In the genomic region with DNA sequence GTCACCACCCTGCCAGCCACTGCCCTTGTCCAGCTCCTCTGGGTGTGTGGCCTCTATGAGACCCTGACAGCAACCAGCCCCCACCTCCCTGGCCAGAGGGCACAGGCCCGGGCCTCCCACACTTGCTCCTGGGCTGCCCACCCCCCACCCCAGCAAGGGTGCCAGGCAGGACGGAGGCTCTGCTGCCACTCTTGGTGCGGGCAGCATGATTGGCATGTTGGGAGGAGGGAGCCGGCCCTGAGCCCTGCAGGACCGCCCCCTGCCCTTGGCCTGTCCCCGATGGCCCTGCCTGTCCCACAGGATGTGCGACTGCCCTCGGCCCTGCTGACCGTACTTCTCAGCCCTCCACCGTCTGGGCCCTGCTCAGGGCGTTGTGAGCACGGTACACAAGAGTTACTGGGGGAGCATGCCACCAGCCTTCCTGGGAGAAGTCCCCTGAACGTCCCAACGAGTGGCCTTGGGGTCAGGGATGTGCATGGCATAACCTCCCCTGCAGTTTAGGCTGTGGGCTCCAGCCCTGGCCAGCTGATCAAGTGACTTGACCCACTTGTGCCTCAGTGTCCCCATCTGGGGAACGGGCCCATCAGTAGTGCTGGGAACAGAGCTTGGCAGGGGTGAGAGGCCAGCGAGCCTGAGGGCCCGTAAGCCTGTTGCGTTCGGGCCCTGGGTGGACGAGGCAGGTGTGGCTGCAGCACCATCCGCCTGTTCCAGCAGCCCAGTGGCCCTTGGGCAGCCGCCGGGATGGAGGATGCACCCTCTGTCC, we compare ENCODE assay signal across 9 cellular contexts. TPM values are rescaled to one million over a fixed set of nuclear protein-coding genes. Genes with fewer than 3 reads are reported as not detected.
DNase-seq lines count a peak whose midpoint lies in the region; TF ChIP-seq lines count a peak whose summit lies in the region.
"Had no signal": no experiment of that assay in that cellular context is flagged by ENCODE, and none has a peak within 500 bp of the region (broad histone marks: within the 10 kb centered on the region; RNA-seq: fewer than 3 reads in every experiment).

No MANE protein-coding gene starts in this region.

- H3K27ac ChIP-seq in HUES48 (ENCODE audit: low read depth, low read length) = peak overlapping the region; percentile 78
- H3K27ac ChIP-seq in cardiac muscle cell = peak overlapping the region; percentile 80
- no peak overlapping the region for H3K27ac ChIP-seq in MM.1S (ENCODE audit: low read length)

- H3K4me1 ChIP-seq in HUES48 (ENCODE audit: control insufficient read depth, insufficient read depth, low read length) = peaks cover 5% of the 10 kb centered on the region
- peaks cover 17% of the 10 kb centered on the region for H3K4me1 ChIP-seq in cardiac muscle cell (ENCODE audit: low read depth)
- no peaks in the 10 kb centered on the region for H3K4me1 ChIP-seq in MM.1S (ENCODE audit: low read length)

- peak overlapping the region; percentile 87 for H3K27ac Mint-ChIP-seq in progenitor cell of endocrine pancreas
- H3K27ac Mint-ChIP-seq: activated naive CD8-positive, alpha-beta T cell treated with anti-CD3 and anti-CD28 coated beads, Interleukin-2, amount 10 ng/mL, durations not matched to agents 7 days and 5 days had no signal

- H3K4me3 ChIP-seq in HUES48 (ENCODE audit: low read depth, low read length) (peak overlapping the region; percentile 54; the same call in 1 of the 2 replicates), cardiac muscle cell (no peak overlapping the region), MM.1S (ENCODE audit: low read length) (no peak overlapping the region)

- no peak overlapping the region for H3K4me2 ChIP-seq in MM.1S (ENCODE audit: low read depth, low read length)

- H3K9me2 ChIP-seq in MM.1S (replicated peaks; ENCODE audit: insufficient read depth, low read length) = no peaks in the 10 kb centered on the region

- H3K4me1 Mint-ChIP-seq in progenitor cell of endocrine pancreas (ENCODE audit: low read depth) = peaks cover 3% of the 10 kb centered on the region
- H3K4me1 Mint-ChIP-seq: activated naive CD8-positive, alpha-beta T cell treated with anti-CD3 and anti-CD28 coated beads, Interleukin-2, amount 10 ng/mL, durations not matched to agents 7 days and 5 days had no signal

- H3K36me3 ChIP-seq in HUES48 (ENCODE audit: control insufficient read depth, insufficient read depth, low read length) = no peaks in the 10 kb centered on the region
- H3K36me3 ChIP-seq in cardiac muscle cell = no peaks in the 10 kb centered on the region
- no peaks in the 10 kb centered on the region for H3K36me3 ChIP-seq in MM.1S (replicated peaks; ENCODE audit: insufficient read depth, low read length)

- no peaks in the 10 kb centered on the region for H3K79me2 ChIP-seq in MM.1S (ENCODE audit: low read length)

- TF ChIP-seq CTCF in cardiac muscle cell (IDR thresholded peaks at IDR 0.05; ENCODE audit: low read depth, low read length) (no peak), progenitor cell of endocrine pancreas (IDR thresholded peaks at IDR 0.05; ENCODE audit: unreplicated experiment) (no peak), MM.1S (IDR thresholded peaks at IDR 0.05; ENCODE audit: low read length) (no peak)

- no peaks in the 10 kb centered on the region for H3K27me3 Mint-ChIP-seq in progenitor cell of endocrine pancreas
- H3K27me3 Mint-ChIP-seq: activated naive CD8-positive, alpha-beta T cell treated with anti-CD3 and anti-CD28 coated beads, Interleukin-2, amount 10 ng/mL, durations not matched to agents 7 days and 5 days had no signal

- DNase-seq in cardiac muscle cell (ENCODE audit: low read depth in 1 of 2, low spot score in 1 of 2) (peak in 1 of 2 donors; percentile 50), progenitor cell of endocrine pancreas (ENCODE audit: low spot score, unreplicated experiment) (no peak), HCEC 1CT (no peak), MM.1S (no peak), NCI-H128 (lab: John Stamatoyannopoulos, UW; ENCODE audit: unreplicated experiment) (no peak)

- H3K27me3 ChIP-seq in HUES48 (ENCODE audit: control insufficient read depth, insufficient read depth, low read length) = no peaks in the 10 kb centered on the region
- H3K27me3 ChIP-seq in cardiac muscle cell = no peaks in the 10 kb centered on the region
- peaks cover 94% of the 10 kb centered on the region for H3K27me3 ChIP-seq in MM.1S (replicated peaks; ENCODE audit: insufficient read depth, low read length)

- no peaks in the 10 kb centered on the region for H4K20me1 ChIP-seq in MM.1S (ENCODE audit: insufficient read depth, low read length)

- no peak overlapping the region for H2AFZ ChIP-seq in MM.1S (ENCODE audit: low read length)

- H3F3A ChIP-seq in MM.1S (ENCODE audit: insufficient read depth, low read length) = no peaks in the 10 kb centered on the region

- H3K9me3 ChIP-seq in HUES48 (ENCODE audit: control insufficient read depth, insufficient read depth, low read length) (no peaks in the 10 kb centered on the region), cardiac muscle cell (ENCODE audit: low read depth) (no peaks in the 10 kb centered on the region), MM.1S (replicated peaks; ENCODE audit: insufficient read depth, low read length) (no peaks in the 10 kb centered on the region)

- H3K9ac ChIP-seq in HUES48 (ENCODE audit: low read depth, low read length) (0 out of 2 replicates have a peak overlapping the region, but pooled peaks have one; percentile 7), MM.1S (ENCODE audit: low read length) (no peak overlapping the region)

- H3K4me3 Mint-ChIP-seq in progenitor cell of endocrine pancreas (ENCODE audit: low read depth) = no peak overlapping the region
- H3K4me3 Mint-ChIP-seq: activated naive CD8-positive, alpha-beta T cell treated with anti-CD3 and anti-CD28 coated beads, Interleukin-2, amount 10 ng/mL, durations not matched to agents 7 days and 5 days had no signal

- H3K9me3 Mint-ChIP-seq in progenitor cell of endocrine pancreas (ENCODE audit: low read depth) = no peaks in the 10 kb centered on the region
- H3K9me3 Mint-ChIP-seq: activated naive CD8-positive, alpha-beta T cell treated with anti-CD3 and anti-CD28 coated beads, Interleukin-2, amount 10 ng/mL, durations not matched to agents 7 days and 5 days had no signal

- peaks cover 4% of the 10 kb centered on the region for H3K36me3 Mint-ChIP-seq in progenitor cell of endocrine pancreas (ENCODE audit: insufficient read depth)
- H3K36me3 Mint-ChIP-seq: activated naive CD8-positive, alpha-beta T cell treated with anti-CD3 and anti-CD28 coated beads, Interleukin-2, amount 10 ng/mL, durations not matched to agents 7 days and 5 days had no signal

RNA-seq across cellular contexts. Expression of a gene that starts 16.0 kb away (rescaled TPM):
- total RNA-seq in cardiac muscle cell (88.3 and 116 TPM in 2 replicates), progenitor cell of endocrine pancreas (79.2 and 82.2 TPM in 2 replicates)
- 52.2 and 58.5 TPM in 2 replicates for polyA plus RNA-seq in cardiac muscle cell

RNA-seq across cellular contexts. Expression of a gene that starts 20.2 kb away (rescaled TPM):
- total RNA-seq in cardiac muscle cell (28.0 and 45.4 TPM in 2 replicates), progenitor cell of endocrine pancreas (16.2 and 18.4 TPM in 2 replicates)
- 31.8 and 48.2 TPM in 2 replicates for polyA plus RNA-seq in cardiac muscle cell

RNA-seq across cellular contexts. Expression of a gene that starts 30.2 kb away (rescaled TPM):
- total RNA-seq in cardiac muscle cell (0.46 and 2.1 TPM in 2 replicates), progenitor cell of endocrine pancreas (1.6 and 2.0 TPM in 2 replicates)
- polyA plus RNA-seq in cardiac muscle cell = 2.1 TPM in 2 replicates

RNA-seq across cellular contexts. Expression of a gene that starts 39.4 kb away (rescaled TPM):
- total RNA-seq in cardiac muscle cell = 0.56 and 1.3 TPM in 2 replicates
- polyA plus RNA-seq in cardiac muscle cell = 0.13 and 0.16 TPM in 2 replicates
- total RNA-seq in progenitor cell of endocrine pancreas = 1.2 and 1.4 TPM in 2 replicates
- total RNA-seq: activated naive CD8-positive, alpha-beta T cell treated with anti-CD3 and anti-CD28 coated beads, Interleukin-2, amount 10 ng/mL, durations not matched to agents 7 days and 5 days; esophagus mucosa; lung microvascular endothelial cell had no signal

RNA-seq across cellular contexts. Expression of a gene that starts 56.7 kb away (rescaled TPM):
- total RNA-seq in cardiac muscle cell (9.6 and 12.7 TPM in 2 replicates), progenitor cell of endocrine pancreas (22.3 and 23.7 TPM in 2 replicates)
- polyA plus RNA-seq in cardiac muscle cell = 7.7 and 8.7 TPM in 2 replicates
